1 cellular context compared by ENCODE assay signal in the genomic region with DNA sequence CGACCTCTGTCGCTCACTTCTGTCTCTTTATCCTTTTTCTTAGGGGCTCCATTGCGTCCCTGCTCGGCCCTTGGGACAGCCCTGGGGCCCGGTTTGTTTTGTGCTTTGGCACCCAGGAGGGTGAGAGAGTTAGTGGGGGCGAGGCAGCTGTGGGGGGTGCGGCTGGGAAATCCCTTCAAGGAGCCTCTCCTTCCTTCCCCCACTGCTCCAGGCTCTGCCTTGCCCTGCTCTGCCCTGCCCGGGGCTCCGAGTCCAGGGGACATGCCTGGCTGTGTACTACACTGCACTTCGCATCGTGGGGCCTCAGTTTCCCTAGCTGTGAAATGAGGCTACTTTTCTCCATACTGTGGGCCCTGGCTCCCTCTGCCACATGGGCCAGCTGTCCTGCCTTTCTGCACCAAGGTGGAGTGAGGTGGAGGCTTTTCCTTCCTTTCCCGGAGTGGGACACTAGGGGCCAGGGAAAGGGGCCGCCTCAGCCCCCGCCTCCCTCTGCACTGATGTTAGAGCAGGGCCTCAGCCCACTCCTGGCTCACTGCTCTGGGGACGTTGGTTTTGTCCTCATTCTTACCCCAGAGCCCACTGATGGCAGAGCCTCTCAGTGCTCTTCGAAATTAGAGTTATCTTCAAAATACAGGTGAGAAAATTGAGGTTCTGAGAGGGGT.
TF ChIP-seq lines count a peak whose summit lies in the region.

No MANE protein-coding gene starts in this region.

TF ChIP-seq in SK-N-SH, 30 proteins besides CTCF, POLR2A, EP300 and RAD21 (continued from another document):
- TF ChIP-seq IRF3 (IDR thresholded peaks at IDR 0.05; ENCODE audit: low read depth, low read length) (no peak), TAF1 (IDR thresholded peaks at IDR 0.05; ENCODE audit: borderline replicate concordance, low read depth, low read length) (no peak), JUND (IDR thresholded peaks at IDR 0.05) (no peak), RFX5 (IDR thresholded peaks at IDR 0.05; ENCODE audit: low read length) (no peak), EZH2phosphoT487 (IDR thresholded peaks at IDR 0.05; ENCODE audit: borderline replicate concordance, low read depth) (no peak), CHD2 (IDR thresholded peaks at IDR 0.05; ENCODE audit: low read length, partially characterized antibody) (no peak), RXRA (IDR thresholded peaks at IDR 0.05; ENCODE audit: borderline replicate concordance, low read depth) (no peak), ELF1 (IDR thresholded peaks at IDR 0.05) (no peak), POLR2AphosphoS5 (IDR thresholded peaks at IDR 0.05; ENCODE audit: low read depth, low read length) (no peak), RCOR1 (IDR thresholded peaks at IDR 0.05; ENCODE audit: low read length) (no peak), NFIC (IDR thresholded peaks at IDR 0.05; ENCODE audit: borderline replicate concordance) (no peak), YY1 (IDR thresholded peaks at IDR 0.05; ENCODE audit: low read depth) (no peak), FOSL2 (IDR thresholded peaks at IDR 0.05; ENCODE audit: borderline replicate concordance, low read depth) (no peak), GATA2 (CRISPR knock-in tag; IDR thresholded peaks at IDR 0.05) (no peak)
